In genomic region chr19:1672038-1672768, GRCh38 we compare ENCODE assay signal across 8 cellular contexts. TPM values are rescaled to one million over a fixed set of nuclear protein-coding genes. Genes with fewer than 3 reads are reported as not detected.
A peak's percentile ranks its signal among the peaks of the same experiment; 100 is the strongest.
DNase-seq lines count a peak whose midpoint lies in the region; ATAC-seq and TF ChIP-seq lines count a peak whose summit lies in the region.

No MANE protein-coding gene starts in this region.

- H3K36me3 ChIP-seq in fibroblast of lung (ENCODE audit: control insufficient read depth, insufficient read depth, low read length) (no peaks in the 10 kb centered on the region), parathyroid adenoma (ENCODE audit: control insufficient read depth, insufficient read depth, low read length) (no peaks in the 10 kb centered on the region)

- peak overlapping the region in 1 of 4 experiments; percentile 28 for H3K4me3 ChIP-seq in fibroblast of lung (replicated peaks in 1 of 4; ENCODE audit: control extremely low read depth in 1 of 4, insufficient read depth in 1 of 4, low read depth in 3 of 4, low read length in 4 of 4)
- no peak overlapping the region for H3K4me3 ChIP-seq in parathyroid adenoma (ENCODE audit: low read depth, low read length)

- ATAC-seq in GM19328 (IDR thresholded peaks at IDR 0.05; ENCODE audit: unreplicated experiment) (no peak), HG02763 (IDR thresholded peaks at IDR 0.05; ENCODE audit: unreplicated experiment) (no peak)

- DNase-seq in GM03348 (ENCODE audit: low spot score) (peak; percentile 84), NAMALWA (ENCODE audit: low spot score) (peak; percentile 82), fibroblast of lung (ENCODE audit: low read depth in 2 of 2) (peak; percentile 23 to 40), SKM-1 treated with dmso at 0.1 percent for 144 hours (lab: John Stamatoyannopoulos, UW; ENCODE audit: unreplicated experiment) (no peak)
- DNase-seq in activated T-cell treated with anti-CD3 and anti-CD28 coated beads, Interleukin-2, amount 50 U/mL, for 1 hour = peak; percentile 72

- H3K4me2 ChIP-seq in fibroblast of lung (ENCODE audit: extremely low read depth, insufficient read depth, low read length) = no peak overlapping the region
- no peak overlapping the region for H3K4me2 ChIP-seq in parathyroid adenoma (ENCODE audit: low read length)

- no peaks in the 10 kb centered on the region for H3K4me1 ChIP-seq in fibroblast of lung (ENCODE audit: control insufficient read depth, extremely low read depth, insufficient read depth, low read length)
- no peaks in the 10 kb centered on the region for H3K4me1 ChIP-seq in parathyroid adenoma

- peak; percentile 69 to 73 for TF ChIP-seq CTCF in fibroblast of lung (conservative IDR thresholded peaks at IDR 0.05 in 1 of 2, IDR thresholded peaks at IDR 0.05 in 1 of 2; ENCODE audit: low read depth in 1 of 2, low read length in 2 of 2)
- peak; percentile 83 for TF ChIP-seq CTCF in parathyroid adenoma (IDR thresholded peaks at IDR 0.05)

- peaks cover 20% of the 10 kb centered on the region for H3K27me3 ChIP-seq in fibroblast of lung (ENCODE audit: control insufficient read depth, insufficient read depth, low read length)
- H3K27me3 ChIP-seq in parathyroid adenoma (ENCODE audit: control insufficient read depth, insufficient read depth, low read length) = peaks cover 17% of the 10 kb centered on the region

- H3K79me2 ChIP-seq in fibroblast of lung (ENCODE audit: control insufficient read depth, insufficient read depth, low read length) = no peaks in the 10 kb centered on the region
- no peaks in the 10 kb centered on the region for H3K79me2 ChIP-seq in parathyroid adenoma

- H3K27ac ChIP-seq in fibroblast of lung (ENCODE audit: insufficient read depth, low read length) (no peak overlapping the region), parathyroid adenoma (no peak overlapping the region)

- no peaks in the 10 kb centered on the region for H3K9me3 ChIP-seq in fibroblast of lung (ENCODE audit: control insufficient read depth, insufficient read depth, low read depth, low read length)
- H3K9me3 ChIP-seq in parathyroid adenoma (ENCODE audit: control insufficient read depth, low read length) = no peaks in the 10 kb centered on the region

- no peak overlapping the region for H3K9ac ChIP-seq in fibroblast of lung (ENCODE audit: insufficient read depth, low read length)
- H3K9ac ChIP-seq in parathyroid adenoma = no peak overlapping the region

- H4K20me1 ChIP-seq in fibroblast of lung (ENCODE audit: control insufficient read depth, extremely low read depth, insufficient read depth, low read length) = no peaks in the 10 kb centered on the region

- H2AFZ ChIP-seq in fibroblast of lung (ENCODE audit: low read length) = no peak overlapping the region
- no peak overlapping the region for H2AFZ ChIP-seq in parathyroid adenoma

RNA-seq across cellular contexts. Expression of gene TCF3, which starts 19.8 kb away (rescaled TPM):
- 53.7 and 54.7 TPM in 2 replicates for total RNA-seq in fibroblast of lung
- 39.3 and 53.4 TPM in 2 replicates for polyA plus RNA-seq in fibroblast of lung
- polyA plus RNA-seq in fibroblast of lung (2012) = 59.6 and 94.3 TPM in 2 replicates
- polyA minus RNA-seq in fibroblast of lung (ENCODE audit: low replicate concordance) = 41.3 and 42.2 TPM in 2 replicates
